In the genomic region with DNA sequence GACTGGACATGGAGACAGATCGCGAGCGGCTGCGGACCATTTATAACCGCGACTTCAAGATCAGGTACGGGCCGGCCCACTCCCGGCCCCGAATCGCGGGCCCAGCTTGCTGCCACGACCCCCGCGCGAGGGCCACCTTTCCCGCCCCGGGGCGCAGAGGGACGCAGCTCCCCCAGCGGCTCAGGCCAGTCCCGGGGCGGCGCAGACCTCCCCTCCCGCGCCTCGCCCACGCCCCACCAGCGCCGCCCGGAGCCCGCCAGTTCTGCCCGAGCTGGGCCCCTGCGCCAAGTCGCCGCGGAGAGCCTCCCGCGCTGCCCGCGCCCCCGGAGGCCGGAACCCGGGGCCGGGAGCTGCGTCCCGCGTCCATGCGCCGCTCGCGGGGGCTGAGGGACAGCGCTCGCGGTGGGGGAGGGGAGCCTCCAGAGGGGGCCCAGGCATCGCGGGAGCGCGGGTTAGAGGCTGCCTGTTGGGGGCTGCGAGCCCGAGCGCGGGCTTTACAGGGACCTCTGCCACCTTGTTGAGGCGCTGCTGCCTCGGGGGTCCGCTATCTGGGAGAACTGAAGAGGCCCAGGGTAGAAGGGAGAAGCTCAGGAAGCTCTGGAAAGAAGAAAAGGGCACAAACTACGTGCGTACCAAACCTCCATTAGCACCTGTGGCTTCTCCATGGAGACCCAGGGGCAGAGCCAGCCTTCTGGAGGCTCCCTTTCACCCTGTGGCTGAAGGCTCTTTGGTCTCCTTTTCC, we compare ENCODE assay signal across 8 cellular contexts. TPM values are rescaled to one million over a fixed set of nuclear protein-coding genes. Genes with fewer than 3 reads are reported as not detected.
DNase-seq lines count a peak whose midpoint lies in the region; ATAC-seq, FAIRE-seq and TF ChIP-seq lines count a peak whose summit lies in the region.

No MANE protein-coding gene starts in this region.

- peak in 1 of 2 experiments; percentile 17 for DNase-seq in A549 (ENCODE audit: low read depth in 1 of 2, low spot score in 1 of 2)
- peak in 1 of 3 donors; percentile 35 for DNase-seq in Peyer's patch
- DNase-seq in activated naive CD4-positive, alpha-beta T cell treated with anti-CD3 and anti-CD28 coated beads, Interleukin-2, amount 10 ng/mL, durations not matched to agents 7 days and 5 days, result peak; percentile 55
- peak in 1 of 2 donors; percentile 80 for DNase-seq in cardiac muscle cell (ENCODE audit: low read depth in 1 of 2, low spot score in 1 of 2)
- peak; percentile 85 for DNase-seq in posterior vena cava (ENCODE audit: low spot score)
- no peak for DNase-seq in middle frontal gyrus (ENCODE audit: extremely low spot score, low spot score)

- peak overlapping the region; percentile 92 for H3K4me3 ChIP-seq in A549
- H3K4me3 ChIP-seq in Peyer's patch, result peak overlapping the region; percentile 66 to 95 (median 84)
- peak overlapping the region; percentile 65 for H3K4me3 ChIP-seq in cardiac muscle cell

- intact Hi-C loops in posterior vena cava (cut with DNase I), result loop anchor here in 1 of 2 donors (5.0 kb wide), 1 partner anchor 32 kb away; the partner anchor contains the start of gene RHOC

- no peaks in the 10 kb centered on the region for H3K9me3 ChIP-seq in A549
- H3K9me3 ChIP-seq in Peyer's patch, result no peaks in the 10 kb centered on the region
- H3K9me3 ChIP-seq in cardiac muscle cell (ENCODE audit: low read depth), result no peaks in the 10 kb centered on the region

- H3K27me3 Mint-ChIP-seq in activated naive CD4-positive, alpha-beta T cell treated with anti-CD3 and anti-CD28 coated beads, Interleukin-2, amount 10 ng/mL, durations not matched to agents 7 days and 5 days, result peaks cover 5% of the 10 kb centered on the region

- ATAC-seq in A549 (peak; percentile 71 to 78), HG03159 (IDR thresholded peaks at IDR 0.05; ENCODE audit: unreplicated experiment) (peak; percentile 48)

- peak overlapping the region; percentile 95 for H3K27ac Mint-ChIP-seq in activated naive CD4-positive, alpha-beta T cell treated with anti-CD3 and anti-CD28 coated beads, Interleukin-2, amount 10 ng/mL, durations not matched to agents 7 days and 5 days

- TF ChIP-seq CTCF in A549 (IDR thresholded peaks at IDR 0.05), result peak; percentile 17; the same call in 1 of the 3 replicates
- peak in 3 of 6 experiments; percentile 13 to 28 (median 22) for TF ChIP-seq CTCF in Peyer's patch (IDR thresholded peaks at IDR 0.05)
- TF ChIP-seq CTCF in cardiac muscle cell (IDR thresholded peaks at IDR 0.05; ENCODE audit: low read depth, low read length), result no peak

- H3K4me1 Mint-ChIP-seq in activated naive CD4-positive, alpha-beta T cell treated with anti-CD3 and anti-CD28 coated beads, Interleukin-2, amount 10 ng/mL, durations not matched to agents 7 days and 5 days, result peaks cover 34% of the 10 kb centered on the region

- H3K36me3 Mint-ChIP-seq in activated naive CD4-positive, alpha-beta T cell treated with anti-CD3 and anti-CD28 coated beads, Interleukin-2, amount 10 ng/mL, durations not matched to agents 7 days and 5 days, result peaks cover 50% of the 10 kb centered on the region

- TF ChIP-seq RAD21 in A549 (conservative IDR thresholded peaks at IDR 0.05 in 1 of 2, IDR thresholded peaks at IDR 0.05 in 1 of 2), result peak in 1 of 2 experiments; percentile 23; a peak in 1 of 5 replicates

- TF ChIP-seq POLR2A in A549 (IDR thresholded peaks at IDR 0.05; ENCODE audit: low read length) (peak; percentile 6; the same call in 1 of the 2 replicates), GM18526 (IDR thresholded peaks at IDR 0.05; ENCODE audit: extremely low read depth, insufficient read length) (peak; percentile 35), Peyer's patch (IDR thresholded peaks at IDR 0.05) (peak in 1 of 2 donors; percentile 26)

- peak overlapping the region; percentile 94 to 97 for H3K27ac ChIP-seq in A549
- peak overlapping the region; percentile 76 to 85 (median 82) for H3K27ac ChIP-seq in Peyer's patch
- peak overlapping the region; percentile 83 for H3K27ac ChIP-seq in cardiac muscle cell

- no peak for TF ChIP-seq EP300 in A549 (IDR thresholded peaks at IDR 0.05)

- WGBS in A549 (ENCODE audit: missing lambda C conversion rate), result 0% methylated on average over 5 of the region's 68 CpGs

- H3K4me2 ChIP-seq in A549, result peak overlapping the region; percentile 69

- peaks cover 11% of the 10 kb centered on the region; the same call in 2 of the 3 replicates for H3K4me1 ChIP-seq in A549
- peaks cover 0 to 20% (median 1%) of the 10 kb centered on the region in 4 donors for H3K4me1 ChIP-seq in Peyer's patch
- peaks cover 6% of the 10 kb centered on the region for H3K4me1 ChIP-seq in cardiac muscle cell (ENCODE audit: low read depth)

- H3K27me3 ChIP-seq in Peyer's patch, result no peaks in the 10 kb centered on the region
- H3K27me3 ChIP-seq in cardiac muscle cell, result no peaks in the 10 kb centered on the region

- no peaks in the 10 kb centered on the region for H3K9me3 Mint-ChIP-seq in activated naive CD4-positive, alpha-beta T cell treated with anti-CD3 and anti-CD28 coated beads, Interleukin-2, amount 10 ng/mL, durations not matched to agents 7 days and 5 days

- FAIRE-seq in A549 (lab: Jason Lieb, UNC), result no peak

- CTCF ChIA-PET in A549 (lab: Yijun Ruan, JAX), result interaction anchor here (0.8 to 3.8 kb wide), 18 partner anchors 9 to 284 kb away, joined by 3 to 13 read pairs (median 5); partner anchors contain the start of gene PPM1J
- CTCF ChIA-PET in activated naive CD4-positive, alpha-beta T cell treated with anti-CD3 and anti-CD28 coated beads, Interleukin-2, amount 10 ng/mL, durations not matched to agents 7 days and 5 days (lab: Charles Lee), result interaction anchor here (0.8 to 3.8 kb wide), 11 partner anchors 14 to 397 kb away, joined by 3 to 17 read pairs (median 3); partner anchors contain the start of gene RHOC

- peaks cover 0 to 15% (median 0%) of the 10 kb centered on the region in 3 donors for H3K36me3 ChIP-seq in Peyer's patch
- peaks cover 5% of the 10 kb centered on the region for H3K36me3 ChIP-seq in cardiac muscle cell

- POLR2A ChIA-PET in A549 (lab: Yijun Ruan, JAX), result interaction anchor here (0.5 to 1.8 kb wide), 7 partner anchors 25 to 284 kb away, joined by 3 to 9 read pairs (median 5); partner anchors contain the start of genes RHOC and ST7L

- H3K4me3 Mint-ChIP-seq in activated naive CD4-positive, alpha-beta T cell treated with anti-CD3 and anti-CD28 coated beads, Interleukin-2, amount 10 ng/mL, durations not matched to agents 7 days and 5 days, result peak overlapping the region; percentile 97

TF ChIP-seq in A549, 52 proteins besides CTCF, POLR2A, EP300 and RAD21 (continues in another document):
- TF ChIP-seq JUNB (IDR thresholded peaks at IDR 0.05) (no peak), MAFK (IDR thresholded peaks at IDR 0.05; ENCODE audit: partially characterized antibody) (no peak), KDM5A (IDR thresholded peaks at IDR 0.05) (no peak)

RNA-seq across cellular contexts. Expression of gene MOV10, which starts 0.7 kb away (rescaled TPM):
- polyA plus RNA-seq in A549 (2011; rRNA removed), result 27.3 and 28.3 TPM in 2 replicates
- polyA plus RNA-seq in A549 (2012; cell fraction: cytosol; rRNA removed), result 40.0 and 41.3 TPM in 2 replicates
- polyA plus RNA-seq in A549 (2012; cell fraction: nucleus; rRNA removed), result 198 and 206 TPM in 2 replicates
- polyA plus RNA-seq in A549 (2017; fragmentation: RNase III; extraction: RNeasy Plus Mini Kit Qiagen cat#74134 plus additional on column Dnase treatment), result 34.5 to 37.4 TPM (median 37.3 TPM) in 3 replicates
- polyA minus RNA-seq in A549 (2011; rRNA and poly(A)+ RNA removed), result 52.7 and 57.7 TPM in 2 replicates
- total RNA-seq in Peyer's patch, result 100 to 1,000 TPM in 3 of 4 donors, 10 to 100 TPM in 1; 75.3 to 161 (median 143) TPM
- 78.2 and 96.2 TPM in 2 replicates for total RNA-seq in cardiac muscle cell
- polyA plus RNA-seq in cardiac muscle cell, result 62.0 and 86.0 TPM in 2 replicates
- 10 to 100 TPM; 29.5 to 32.3 TPM for total RNA-seq in posterior vena cava

RNA-seq across cellular contexts. Expression of gene RHOC, which starts 31.8 kb away (rescaled TPM):
- 255 and 321 TPM in 2 replicates for polyA plus RNA-seq in A549 (2011; rRNA removed)
- polyA plus RNA-seq in A549 (2012; cell fraction: cytosol; rRNA removed), result 480 and 593 TPM in 2 replicates
- polyA plus RNA-seq in A549 (2012; cell fraction: nucleus; rRNA removed), result 262 and 310 TPM in 2 replicates
- polyA plus RNA-seq in A549 (2017; fragmentation: RNase III; extraction: RNeasy Plus Mini Kit Qiagen cat#74134 plus additional on column Dnase treatment), result 278 to 298 TPM (median 296 TPM) in 3 replicates
- 246 and 323 TPM in 2 replicates for polyA minus RNA-seq in A549 (2011; rRNA and poly(A)+ RNA removed)
- total RNA-seq in Peyer's patch, result 100 to 1,000 TPM; 163 to 632 (median 483) TPM
- total RNA-seq in cardiac muscle cell, result 257 and 311 TPM in 2 replicates
- 265 and 358 TPM in 2 replicates for polyA plus RNA-seq in cardiac muscle cell
- total RNA-seq in posterior vena cava, result 100 to 1,000 TPM; 297 to 387 TPM

RNA-seq across cellular contexts. Expression of gene PPM1J, which starts 40.0 kb away (rescaled TPM):
- polyA plus RNA-seq in A549 (2011; rRNA removed) (0.62 and 0.66 TPM in 2 replicates), A549 (2017; fragmentation: RNase III; extraction: RNeasy Plus Mini Kit Qiagen cat#74134 plus additional on column Dnase treatment) (0.32 to 0.51 TPM (median 0.33 TPM) in 3 replicates), cardiac muscle cell (20.1 and 28.6 TPM in 2 replicates)
- 0.79 and 1.0 TPM in 2 replicates for polyA plus RNA-seq in A549 (2012; cell fraction: cytosol; rRNA removed)
- 1.5 TPM in 2 replicates for polyA plus RNA-seq in A549 (2012; cell fraction: nucleus; rRNA removed)
- polyA minus RNA-seq in A549 (2011; rRNA and poly(A)+ RNA removed), result 0.21 and 0.58 TPM in 2 replicates
- total RNA-seq in Peyer's patch (under 1 TPM in 1 of 4 donors, not detected in 3; 0.67 TPM), cardiac muscle cell (13.2 and 21.9 TPM in 2 replicates), posterior vena cava (1 to 10 TPM; 2.1 to 3.0 TPM)

RNA-seq across cellular contexts. Expression of gene CAPZA1, which starts 55.5 kb away (rescaled TPM):
- 99.7 and 136 TPM in 2 replicates for polyA plus RNA-seq in A549 (2011; rRNA removed)
- 29.1 and 30.9 TPM in 2 replicates for polyA plus RNA-seq in A549 (2012; cell fraction: cytosol; rRNA removed)
- 12.3 and 19.4 TPM in 2 replicates for polyA plus RNA-seq in A549 (2012; cell fraction: nucleus; rRNA removed)
- polyA plus RNA-seq in A549 (2017; fragmentation: RNase III; extraction: RNeasy Plus Mini Kit Qiagen cat#74134 plus additional on column Dnase treatment), result 103 to 109 TPM (median 104 TPM) in 3 replicates
- polyA minus RNA-seq in A549 (2011; rRNA and poly(A)+ RNA removed), result 57.6 and 78.2 TPM in 2 replicates
- total RNA-seq in Peyer's patch, result 100 to 1,000 TPM; 116 to 181 (median 179) TPM
- 94.9 and 102 TPM in 2 replicates for total RNA-seq in cardiac muscle cell
- 122 and 130 TPM in 2 replicates for polyA plus RNA-seq in cardiac muscle cell
- 100 to 1,000 TPM; 104 to 109 TPM for total RNA-seq in posterior vena cava

RNA-seq across cellular contexts. Expression of gene ST7L, which starts 56.2 kb away (rescaled TPM):
- 10.5 and 12.0 TPM in 2 replicates for polyA plus RNA-seq in A549 (2011; rRNA removed)
- polyA plus RNA-seq in A549 (2012; cell fraction: cytosol; rRNA removed), result 6.5 and 7.0 TPM in 2 replicates
- 5.9 and 8.8 TPM in 2 replicates for polyA plus RNA-seq in A549 (2012; cell fraction: nucleus; rRNA removed)
- polyA plus RNA-seq in A549 (2017; fragmentation: RNase III; extraction: RNeasy Plus Mini Kit Qiagen cat#74134 plus additional on column Dnase treatment), result 10.2 to 10.8 TPM (median 10.3 TPM) in 3 replicates
- 8.4 and 10.0 TPM in 2 replicates for polyA minus RNA-seq in A549 (2011; rRNA and poly(A)+ RNA removed)
- 10 to 100 TPM; 24.9 to 50.3 (median 33.9) TPM for total RNA-seq in Peyer's patch
- 15.5 and 19.7 TPM in 2 replicates for total RNA-seq in cardiac muscle cell
- polyA plus RNA-seq in cardiac muscle cell, result 26.6 and 27.1 TPM in 2 replicates
- total RNA-seq in posterior vena cava, result 10 to 100 TPM; 17.9 to 19.4 TPM
